ENCODE assay signal across 23 cellular contexts in the genomic region with DNA sequence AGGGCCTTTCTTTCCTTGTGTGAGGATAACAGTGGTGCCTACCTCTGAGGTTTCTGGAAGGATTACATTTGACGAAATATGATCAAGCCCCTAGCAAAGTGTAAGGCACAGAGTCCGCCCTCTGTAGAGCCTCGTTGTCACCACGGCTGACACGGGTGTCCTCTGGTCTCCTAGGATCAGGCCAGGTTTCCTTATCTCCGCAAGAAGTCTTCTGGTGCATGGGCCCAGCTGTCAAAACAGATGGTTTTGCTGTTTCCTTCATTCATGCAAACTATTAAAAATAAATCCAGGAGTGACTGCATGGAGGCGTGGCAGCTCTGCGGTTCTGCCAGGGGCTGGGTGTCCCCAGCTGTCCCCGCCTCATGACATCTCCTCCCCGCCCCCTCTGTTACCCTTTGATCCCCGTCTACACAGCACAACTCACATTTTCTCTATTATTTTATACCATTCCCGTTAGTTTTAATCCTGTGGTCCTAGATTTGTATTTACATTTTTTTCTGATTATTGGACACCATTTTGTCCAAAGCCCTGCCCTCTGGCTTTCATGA.
DNase-seq lines count a peak whose midpoint lies in the region; ATAC-seq and TF ChIP-seq lines count a peak whose summit lies in the region.
"Had no signal": no experiment of that assay in that cellular context is flagged by ENCODE, and none has a peak within 500 bp of the region (broad histone marks: within the 10 kb centered on the region; RNA-seq: fewer than 3 reads in every experiment).

No MANE protein-coding gene starts in this region.

- H3K36me3 Mint-ChIP-seq in endodermal cell (ENCODE audit: low read depth) (peaks cover 3% of the 10 kb centered on the region), progenitor cell of endocrine pancreas (ENCODE audit: insufficient read depth) (no peaks in the 10 kb centered on the region)

- H3K9ac ChIP-seq in GM23248 = no peak overlapping the region
- H3K9ac ChIP-seq in endodermal cell (ENCODE audit: extremely low read depth, low read length, poor library complexity, severe bottlenecking) = no peak overlapping the region

- DNase-seq in GM23248 (no peak), NCI-H2171 treated with DMSO at 0.1 percent for 48 hours (lab: John Stamatoyannopoulos, UW) (peak; percentile 67), endodermal cell (peak; percentile 37), progenitor cell of endocrine pancreas (ENCODE audit: low spot score, unreplicated experiment) (no peak), sciatic nerve (ENCODE audit: low spot score) (no peak), retina (no peak), mucosa of gallbladder (ENCODE audit: low spot score) (no peak)
- DNase-seq: BE2C; Caco-2; CD4-positive, alpha-beta T cell; DMS153; GDM1; GOT3; HCEC 1CT; Kasumi-1; MG63; NCI-H1417 treated with DMSO at 0.1 percent for 48 hours; NCI-H187; NCI-H748 treated with DMSO at 0.1 percent for 48 hours; PC-9; RPMI8226; SHP77 had no signal

- WGBS in GM23248 (ENCODE audit: low coverage in 1 of 2, low lambda C conversion rate in 2 of 2, missing lambda C conversion rate in 2 of 2), 2 experiments = 38 to 41% methylated on average over 12 of the region's 12 CpGs
- WGBS in endodermal cell (ENCODE audit: insufficient coverage in 1 of 2, insufficient read length in 1 of 2), 2 experiments = 93 to 99% methylated on average over 10 to 12 of the region's 12 CpGs

- H3F3A ChIP-seq in GM23248 (ENCODE audit: insufficient read depth) = no peaks in the 10 kb centered on the region

- H3K4me1 ChIP-seq in GM23248 (ENCODE audit: insufficient read depth) = no peaks in the 10 kb centered on the region
- H3K4me1 ChIP-seq in endodermal cell (ENCODE audit: control insufficient read depth, insufficient read depth, low read length) = peaks cover 3% of the 10 kb centered on the region
- H3K4me1 ChIP-seq: BE2C, Caco-2 had no signal

- no peaks in the 10 kb centered on the region for H4K20me1 ChIP-seq in GM23248 (ENCODE audit: insufficient read depth)

- H3K79me2 ChIP-seq in GM23248 (ENCODE audit: insufficient read depth) = no peaks in the 10 kb centered on the region

- no peak overlapping the region for H3K4me2 ChIP-seq in GM23248 (ENCODE audit: unreplicated experiment)
- H3K4me2 ChIP-seq: PC-9 had no signal

- ATAC-seq in sciatic nerve = no peak

- no peak for TF ChIP-seq CTCF in endodermal cell (conservative IDR thresholded peaks at IDR 0.05)
- no peak for TF ChIP-seq CTCF in progenitor cell of endocrine pancreas (IDR thresholded peaks at IDR 0.05; ENCODE audit: unreplicated experiment)

- H3K9me3 ChIP-seq in GM23248 (ENCODE audit: low read depth) = no peaks in the 10 kb centered on the region
- H3K9me3 ChIP-seq in endodermal cell (ENCODE audit: control insufficient read depth, low read length) = peaks cover 21% of the 10 kb centered on the region
- H3K9me3 ChIP-seq: BE2C had no signal

- H3K4me3 Mint-ChIP-seq in endodermal cell (no peak overlapping the region), progenitor cell of endocrine pancreas (ENCODE audit: low read depth) (no peak overlapping the region)
- H3K4me3 Mint-ChIP-seq: CD4-positive, alpha-beta T cell had no signal

- no peaks in the 10 kb centered on the region for H3K9me2 ChIP-seq in GM23248 (ENCODE audit: insufficient read depth)

- H3K27ac ChIP-seq in GM23248 = no peak overlapping the region
- no peak overlapping the region for H3K27ac ChIP-seq in endodermal cell (ENCODE audit: low read depth, low read length)
- H3K27ac ChIP-seq: PC-9, SK-N-MC had no signal

- H3K9me3 Mint-ChIP-seq in endodermal cell (peaks cover 28% of the 10 kb centered on the region), progenitor cell of endocrine pancreas (ENCODE audit: low read depth) (peaks cover 16% of the 10 kb centered on the region)

- H3K27ac Mint-ChIP-seq in endodermal cell (no peak overlapping the region), progenitor cell of endocrine pancreas (peak overlapping the region; percentile 77)
- H3K27ac Mint-ChIP-seq: CD4-positive, alpha-beta T cell had no signal

- no peaks in the 10 kb centered on the region for H3K36me3 ChIP-seq in GM23248 (ENCODE audit: low read depth)
- H3K36me3 ChIP-seq in endodermal cell (ENCODE audit: control insufficient read depth, insufficient read depth, low read length) = no peaks in the 10 kb centered on the region
- H3K36me3 ChIP-seq: BE2C, MG63 had no signal

- peaks cover 11% of the 10 kb centered on the region for H3K4me1 Mint-ChIP-seq in endodermal cell
- H3K4me1 Mint-ChIP-seq in progenitor cell of endocrine pancreas (ENCODE audit: low read depth) = no peaks in the 10 kb centered on the region

- in situ Hi-C loops in GM23248 (cut with MboI) = no loop called here

- intact Hi-C loops in sciatic nerve (cut with DNase I) = no loop called here

- peak overlapping the region; percentile 35; the same call in 1 of the 2 replicates for H2AFZ ChIP-seq in GM23248
- H2AFZ ChIP-seq: PC-9 had no signal

- no peak overlapping the region for H3K4me3 ChIP-seq in GM23248
- H3K4me3 ChIP-seq in endodermal cell (ENCODE audit: low read length) = no peak overlapping the region
- H3K4me3 ChIP-seq: MG63, PC-9, SK-N-MC had no signal

- no peaks in the 10 kb centered on the region for H3K27me3 Mint-ChIP-seq in endodermal cell (ENCODE audit: insufficient read depth)
- no peaks in the 10 kb centered on the region for H3K27me3 Mint-ChIP-seq in progenitor cell of endocrine pancreas

- H3K27me3 ChIP-seq in GM23248 (replicated peaks; ENCODE audit: insufficient read depth) (no peaks in the 10 kb centered on the region), endodermal cell (ENCODE audit: control insufficient read depth, insufficient read depth, low read length, poor library complexity, severe bottlenecking) (no peaks in the 10 kb centered on the region)
- H3K27me3 ChIP-seq: BE2C, MG63 had no signal

Comparison
In these comparisons a context has a peak if more than half of its experiments do, and no peak if none do; other contexts are left out.
1. DNase-seq: peak in NCI-H2171 treated with DMSO at 0.1 percent for 48 hours (single experiment) and endodermal cell (single experiment); none in GM23248 (single experiment), progenitor cell of endocrine pancreas (single experiment), sciatic nerve (single experiment), retina (single experiment) and mucosa of gallbladder (single experiment).